1 cellular context compared by ENCODE assay signal in the genomic region with DNA sequence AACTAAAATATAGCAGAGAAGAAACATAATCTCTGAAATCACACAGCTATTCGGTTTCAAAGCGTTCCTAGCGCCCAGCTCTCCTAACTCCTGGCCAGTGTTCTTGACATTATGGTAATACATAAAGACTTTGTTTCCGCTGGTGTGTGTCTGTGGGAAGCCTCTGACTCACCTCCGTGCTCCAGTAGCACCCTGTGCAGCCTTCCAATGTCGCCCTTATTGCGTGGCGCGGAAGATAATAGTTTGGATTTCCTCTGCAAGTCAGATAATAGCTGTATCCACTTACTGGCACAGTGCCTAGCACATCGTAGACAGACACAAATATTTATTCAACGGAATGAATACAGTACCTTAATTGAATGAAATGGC.
TF ChIP-seq lines count a peak whose summit lies in the region.

No MANE protein-coding gene starts in this region.

TF ChIP-seq in WTC11, 78 proteins besides CTCF, POLR2A, EP300 and RAD21 (continued from another document):
- TF ChIP-seq, protein P1, sequence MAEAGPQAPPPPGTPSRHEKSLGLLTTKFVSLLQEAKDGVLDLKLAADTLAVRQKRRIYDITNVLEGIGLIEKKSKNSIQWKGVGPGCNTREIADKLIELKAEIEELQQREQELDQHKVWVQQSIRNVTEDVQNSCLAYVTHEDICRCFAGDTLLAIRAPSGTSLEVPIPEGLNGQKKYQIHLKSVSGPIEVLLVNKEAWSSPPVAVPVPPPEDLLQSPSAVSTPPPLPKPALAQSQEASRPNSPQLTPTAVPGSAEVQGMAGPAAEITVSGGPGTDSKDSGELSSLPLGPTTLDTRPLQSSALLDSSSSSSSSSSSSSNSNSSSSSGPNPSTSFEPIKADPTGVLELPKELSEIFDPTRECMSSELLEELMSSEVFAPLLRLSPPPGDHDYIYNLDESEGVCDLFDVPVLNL (CRISPR knock-in tag; IDR thresholded peaks at IDR 0.05; ENCODE audit: borderline replicate concordance, low read depth), result no peak
- TF ChIP-seq FOXP1 (CRISPR knock-in tag; IDR thresholded peaks at IDR 0.05; ENCODE audit: borderline replicate concordance), result no peak
- TF ChIP-seq KAT7 (CRISPR knock-in tag; IDR thresholded peaks at IDR 0.05; ENCODE audit: borderline replicate concordance), result no peak
- no peak for TF ChIP-seq SOX15 (CRISPR knock-in tag; IDR thresholded peaks at IDR 0.05)
- no peak for TF ChIP-seq ZNF423 (CRISPR knock-in tag; IDR thresholded peaks at IDR 0.05)
- TF ChIP-seq, protein P2, sequence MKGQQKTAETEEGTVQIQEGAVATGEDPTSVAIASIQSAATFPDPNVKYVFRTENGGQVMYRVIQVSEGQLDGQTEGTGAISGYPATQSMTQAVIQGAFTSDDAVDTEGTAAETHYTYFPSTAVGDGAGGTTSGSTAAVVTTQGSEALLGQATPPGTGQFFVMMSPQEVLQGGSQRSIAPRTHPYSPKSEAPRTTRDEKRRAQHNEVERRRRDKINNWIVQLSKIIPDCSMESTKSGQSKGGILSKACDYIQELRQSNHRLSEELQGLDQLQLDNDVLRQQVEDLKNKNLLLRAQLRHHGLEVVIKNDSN (CRISPR knock-in tag; IDR thresholded peaks at IDR 0.05), result no peak
- no peak for TF ChIP-seq GRHL2 (CRISPR knock-in tag; IDR thresholded peaks at IDR 0.05; ENCODE audit: insufficient replicate concordance, severe bottlenecking)
TF ChIP-seq in WTC11: peak in this region for 0.
